ENCODE assay signal across 8 cellular contexts in genomic region chr7:4631664-4632171, GRCh38. TPM values are rescaled to one million over a fixed set of nuclear protein-coding genes. Genes with fewer than 3 reads are reported as not detected.
DNase-seq lines count a peak whose midpoint lies in the region; ATAC-seq and TF ChIP-seq lines count a peak whose summit lies in the region.

No MANE protein-coding gene starts in this region.

- H3K27ac Mint-ChIP-seq in glutamatergic neuron (ENCODE audit: unreplicated experiment): peak overlapping the region; percentile 39

- H3K4me3 ChIP-seq in WI38 (ENCODE audit: low read depth, low read length) (peak overlapping the region; percentile 46), osteoblast (ENCODE audit: insufficient read depth, low read length) (peak overlapping the region; percentile 67)

- no peaks in the 10 kb centered on the region for H3K79me2 ChIP-seq in osteoblast (ENCODE audit: insufficient read depth, low read length)

- H4K20me1 ChIP-seq in osteoblast (ENCODE audit: insufficient read depth, low read length): no peaks in the 10 kb centered on the region

- H3K4me3 Mint-ChIP-seq in glutamatergic neuron (ENCODE audit: unreplicated experiment): peak overlapping the region; percentile 71

- no peaks in the 10 kb centered on the region for H3K27me3 Mint-ChIP-seq in glutamatergic neuron (ENCODE audit: unreplicated experiment)

- no peaks in the 10 kb centered on the region for H3K9me3 ChIP-seq in osteoblast (ENCODE audit: low read depth, low read length)

- peak; percentile 96 for DNase-seq in ELF-1 (ENCODE audit: low read depth, low spot score)
- DNase-seq in NCI-H1694 (lab: John Stamatoyannopoulos, UW): peak; percentile 85
- peak; percentile 67 for DNase-seq in glutamatergic neuron
- DNase-seq in osteoblast (ENCODE audit: insufficient read length, low spot score, missing footprints): peak; percentile 95
- DNase-seq in NAMALWA (ENCODE audit: low spot score): no peak
- no peak for DNase-seq in stimulated activated CD4-positive, alpha-beta T cell treated with anti-CD3 and anti-CD28 coated beads, Interleukin-4, amount 100 ng/mL, for 24 hours

- H3K4me1 Mint-ChIP-seq in glutamatergic neuron (ENCODE audit: low read depth, unreplicated experiment): peaks cover 22% of the 10 kb centered on the region

- TF ChIP-seq CTCF in WI38 (IDR thresholded peaks at IDR 0.05; ENCODE audit: low read depth, low read length): peak; percentile 69
- no peak for TF ChIP-seq CTCF in glutamatergic neuron (IDR thresholded peaks at IDR 0.05; ENCODE audit: partially characterized antibody, unreplicated experiment)
- TF ChIP-seq CTCF in osteoblast (IDR thresholded peaks at IDR 0.05; ENCODE audit: extremely low read depth, low read depth, low read length): peak; percentile 87

- H2AFZ ChIP-seq in osteoblast (ENCODE audit: low read length): peak overlapping the region; percentile 88

- H3K4me1 ChIP-seq in osteoblast (ENCODE audit: insufficient read depth, low read length): peaks cover 14% of the 10 kb centered on the region

- no peak for ATAC-seq in GM18909 (IDR thresholded peaks at IDR 0.05; ENCODE audit: poor library complexity, unreplicated experiment)

- H3K27ac ChIP-seq in osteoblast (ENCODE audit: low read depth, low read length): peak overlapping the region; percentile 46

- H3K36me3 ChIP-seq in osteoblast (ENCODE audit: insufficient read depth, low read length): no peaks in the 10 kb centered on the region

- H3K9me3 Mint-ChIP-seq in glutamatergic neuron (ENCODE audit: unreplicated experiment): peaks cover 3% of the 10 kb centered on the region

- H3K4me2 ChIP-seq in osteoblast (ENCODE audit: insufficient read depth, low read length): peak overlapping the region; percentile 93

- no peaks in the 10 kb centered on the region for H3K36me3 Mint-ChIP-seq in glutamatergic neuron (ENCODE audit: unreplicated experiment)

- peaks cover 3% of the 10 kb centered on the region for H3K27me3 ChIP-seq in osteoblast (ENCODE audit: insufficient read depth, low read length)

RNA-seq across cellular contexts. Expression of gene FOXK1, which starts 50.4 kb away (rescaled TPM):
- total RNA-seq in glutamatergic neuron (ENCODE audit: unreplicated experiment): 41.7 TPM
- 26.2 and 31.8 TPM in 2 replicates for total RNA-seq in osteoblast

Comparison
In these comparisons a context has a peak if more than half of its experiments do, and no peak if none do; other contexts are left out.
1. DNase-seq: peak in ELF-1 (single experiment), NCI-H1694 (single experiment), glutamatergic neuron (single experiment) and osteoblast (single experiment); none in NAMALWA (single experiment) and stimulated activated CD4-positive, alpha-beta T cell treated with anti-CD3 and anti-CD28 coated beads, Interleukin-4, amount 100 ng/mL, for 24 hours (single experiment).